ENCODE assay signal across 25 cellular contexts in the genomic region with DNA sequence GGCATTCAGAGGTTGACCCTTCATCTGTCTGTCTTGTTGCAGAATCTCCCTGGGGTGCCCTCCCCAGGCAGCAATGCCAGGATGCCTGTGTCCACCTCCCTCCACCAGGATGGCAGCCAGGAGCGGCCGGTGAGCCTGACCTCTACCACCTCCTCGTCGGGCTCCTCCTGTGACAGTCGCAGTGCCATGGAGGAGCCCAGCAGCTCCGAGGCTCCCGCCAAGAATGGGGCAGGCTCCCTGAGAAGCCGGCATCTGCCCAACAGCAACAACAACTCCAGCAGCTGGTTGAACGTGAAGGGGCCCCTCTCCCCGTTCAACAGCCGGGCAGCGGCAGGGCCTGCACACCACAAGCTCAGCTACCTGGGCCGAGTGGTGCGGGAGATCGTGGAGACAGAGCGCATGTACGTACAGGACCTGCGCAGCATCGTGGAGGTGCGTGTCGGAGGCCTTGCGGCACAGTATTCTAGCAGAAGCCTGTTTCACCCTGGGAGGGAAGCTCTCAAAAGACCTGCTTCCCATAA. TPM values are rescaled to one million over a fixed set of nuclear protein-coding genes. Genes with fewer than 3 reads are reported as not detected.
DNase-seq lines count a peak whose midpoint lies in the region; ATAC-seq and TF ChIP-seq lines count a peak whose summit lies in the region.
"Had no signal": no experiment of that assay in that cellular context is flagged by ENCODE, and none has a peak within 500 bp of the region (broad histone marks: within the 10 kb centered on the region; RNA-seq: fewer than 3 reads in every experiment).

No MANE protein-coding gene starts in this region.

- peaks cover 52% of the 10 kb centered on the region for H3K36me3 Mint-ChIP-seq in Caco-2 (ENCODE audit: insufficient read depth, unreplicated experiment)
- peaks cover 25 to 43% (median 30%) of the 10 kb centered on the region in 3 donors for H3K36me3 Mint-ChIP-seq in immature natural killer cell
- H3K36me3 Mint-ChIP-seq: activated naive CD8-positive, alpha-beta T cell treated with anti-CD3 and anti-CD28 coated beads for 36 hours had no signal

- no peak for TF ChIP-seq POLR2A in testis (IDR thresholded peaks at IDR 0.05)

- BruUV-seq in Caco-2 (replicated peaks; lab: Mats Ljungman, UMichigan) = no TSS peak

- CTCF ChIA-PET in Caco-2 (lab: Charles Lee) = no interaction called here

- TF ChIP-seq CTCF in Caco-2 (IDR thresholded peaks at IDR 0.05; ENCODE audit: insufficient read depth in 1 of 2, low read depth in 1 of 2, low read length in 1 of 2, severe bottlenecking in 1 of 2, unreplicated experiment in 1 of 2) = no peak
- TF ChIP-seq CTCF in ascending aorta (IDR thresholded peaks at IDR 0.05) = no peak
- no peak for TF ChIP-seq CTCF in testis (IDR thresholded peaks at IDR 0.05)

- no peaks in the 10 kb centered on the region for H3K9me3 ChIP-seq in Caco-2
- H3K9me3 ChIP-seq in ascending aorta = no peaks in the 10 kb centered on the region
- H3K9me3 ChIP-seq in trophoblast cell (ENCODE audit: insufficient read depth, low read depth, low read length) = peaks cover 2% of the 10 kb centered on the region
- H3K9me3 ChIP-seq in testis = no peaks in the 10 kb centered on the region
- H3K9me3 ChIP-seq: left lung, ovary, upper lobe of left lung had no signal

- no peaks in the 10 kb centered on the region for H3K27me3 Mint-ChIP-seq in Caco-2 (ENCODE audit: insufficient read depth, unreplicated experiment)
- H3K27me3 Mint-ChIP-seq in immature natural killer cell (ENCODE audit: low read depth in 3 of 3) = peaks cover 10 to 13% (median 11%) of the 10 kb centered on the region in 3 donors
- H3K27me3 Mint-ChIP-seq: activated naive CD8-positive, alpha-beta T cell treated with anti-CD3 and anti-CD28 coated beads for 36 hours had no signal

- no peak overlapping the region for H2BK120ac ChIP-seq in trophoblast cell (ENCODE audit: insufficient read depth, low read length, poor library complexity)

- H3K27ac ChIP-seq in ascending aorta = peak overlapping the region; percentile 27 to 40
- H3K27ac ChIP-seq in trophoblast cell (ENCODE audit: low read depth, low read length) = no peak overlapping the region
- no peak overlapping the region for H3K27ac ChIP-seq in testis
- H3K27ac ChIP-seq: left lung, ovary had no signal

- H3K36me3 ChIP-seq in Caco-2 (ENCODE audit: control insufficient read depth, insufficient read depth, low read length) (peaks cover 13% of the 10 kb centered on the region), ascending aorta (peaks cover 40 to 43% of the 10 kb centered on the region in 2 donors), trophoblast cell (ENCODE audit: control insufficient read depth in 1 of 2, insufficient read depth in 2 of 2, low read length in 2 of 2) (peaks cover 52 to 59% of the 10 kb centered on the region in 2 experiments), testis (ENCODE audit: low read depth, missing control alignments) (no peaks in the 10 kb centered on the region)

- no peak for DNase-seq in Caco-2
- DNase-seq in ascending aorta (ENCODE audit: low spot score in 2 of 2) = no peak
- DNase-seq in immature natural killer cell = no peak
- DNase-seq in trophoblast cell = no peak
- no peak for DNase-seq in effector CD4-positive, alpha-beta T cell
- DNase-seq in testis = no peak
- DNase-seq: activated CD8-positive, alpha-beta memory T cell treated with anti-CD3 and anti-CD28 coated beads for 24 hours; activated naive CD8-positive, alpha-beta T cell treated with anti-CD3 and anti-CD28 coated beads for 36 hours; activated T-cell treated with anti-CD3 and anti-CD28 coated beads, Interleukin-2, amount 50 U/mL, for 72 hours; Calu3; EL; GOT3; Kasumi-1; left lung; NCI-H1092; NCI-H2081 treated with DMSO at 0.1 percent for 48 hours; NCI-H510A treated with DMSO at 0.1 percent for 48 hours; SIG-M5; stimulated activated CD4-positive, alpha-beta T cell treated with anti-CD3 and anti-CD28 coated beads, Interleukin-1b, Interleukin-23, amount 100 ng/mL, for 48 hours; stimulated activated naive CD8-positive, alpha-beta T cell treated with anti-CD3 and anti-CD28 coated beads, Interleukin-15, Interleukin-2, amounts not matched to agents 100 U/mL and 50 U/mL, for 24 hours had no signal

- POLR2A ChIA-PET in Caco-2 (lab: Charles Lee) = no interaction called here

- peaks cover 18% of the 10 kb centered on the region for H3K79me2 ChIP-seq in trophoblast cell (ENCODE audit: control insufficient read depth, insufficient read depth, low read length, poor library complexity)

- no peak for ATAC-seq in HG02973 (IDR thresholded peaks at IDR 0.05; ENCODE audit: unreplicated experiment)
- no peak for ATAC-seq in GM18511 (IDR thresholded peaks at IDR 0.05; ENCODE audit: unreplicated experiment)
- ATAC-seq: activated CD4-positive, CD25-positive, alpha-beta regulatory T cell treated with anti-CD3 and anti-CD28 coated beads, Interleukin-2, amount 50 U/mL, for 24 hours; activated T-cell treated with anti-CD3 and anti-CD28 coated beads, Interleukin-2, amount 50 U/mL, for 72 hours; left lung; stimulated activated naive CD8-positive, alpha-beta T cell treated with anti-CD3 and anti-CD28 coated beads, Interleukin-15, Interleukin-2, amounts not matched to agents 100 U/mL and 50 U/mL, for 24 hours had no signal

- H2BK5ac ChIP-seq in trophoblast cell (ENCODE audit: low read depth, low read length, poor library complexity) = no peak overlapping the region

- no peak overlapping the region for H4K91ac ChIP-seq in trophoblast cell (ENCODE audit: low read depth, low read length)

- no peak overlapping the region for H4K12ac ChIP-seq in trophoblast cell (ENCODE audit: low read depth, low read length)

- no peak overlapping the region for H3K4me3 ChIP-seq in Caco-2 (ENCODE audit: low read depth, low read length)
- peak overlapping the region in 1 of 2 donors; percentile 14 for H3K4me3 ChIP-seq in ascending aorta
- H3K4me3 ChIP-seq in trophoblast cell (ENCODE audit: low read depth, low read length) = no peak overlapping the region
- no peak overlapping the region for H3K4me3 ChIP-seq in testis
- H3K4me3 ChIP-seq: left lung, ovary, upper lobe of left lung had no signal

- peaks cover 11% of the 10 kb centered on the region for H3K79me1 ChIP-seq in trophoblast cell (ENCODE audit: low read length)

- H3K27me3 ChIP-seq in Caco-2 (replicated peaks; ENCODE audit: control insufficient read depth, insufficient read depth, low read length) = no peaks in the 10 kb centered on the region
- H3K27me3 ChIP-seq in ascending aorta = no peaks in the 10 kb centered on the region
- H3K27me3 ChIP-seq in trophoblast cell (ENCODE audit: insufficient read depth, low read length) = no peaks in the 10 kb centered on the region
- H3K27me3 ChIP-seq in testis = no peaks in the 10 kb centered on the region
- H3K27me3 ChIP-seq: left lung, ovary, upper lobe of left lung had no signal

- no peak overlapping the region for H3K23ac ChIP-seq in trophoblast cell (ENCODE audit: low read length)

- no CpG with 5 or more reads among the region's 22 CpGs for WGBS in trophoblast cell (ENCODE audit: extremely low coverage, insufficient coverage, insufficient read length)
- WGBS in testis, 2 donors = 84 to 94% methylated on average over 16 to 22 of the region's 22 CpGs

- intact Hi-C loops in Caco-2 (cut with micrococcal nuclease; ENCODE audit: unreplicated experiment) (no loop called here), ascending aorta (cut with DNase I) (loop anchor here (2.0 to 10.0 kb wide), 2 partner anchors 35 to 1293 kb away; no protein-coding TSS in a partner anchor), testis (cut with DNase I; ENCODE audit: low total_unique reads) (no loop called here)

- no peak overlapping the region for H2BK12ac ChIP-seq in trophoblast cell (ENCODE audit: low read length)

- no peak overlapping the region for H2AK5ac ChIP-seq in trophoblast cell (ENCODE audit: low read length)

- peak overlapping the region; percentile 57 for H3K27ac Mint-ChIP-seq in Caco-2 (ENCODE audit: unreplicated experiment)
- peak overlapping the region; percentile 96 to 99 (median 97) for H3K27ac Mint-ChIP-seq in immature natural killer cell
- H3K27ac Mint-ChIP-seq: activated naive CD8-positive, alpha-beta T cell treated with anti-CD3 and anti-CD28 coated beads for 36 hours had no signal

- no peak overlapping the region for H3K9ac ChIP-seq in trophoblast cell (ENCODE audit: low read length)

- no peak overlapping the region for H2AFZ ChIP-seq in trophoblast cell (ENCODE audit: insufficient read depth, low read length, poor library complexity)

- no peaks in the 10 kb centered on the region for H3K9me3 Mint-ChIP-seq in Caco-2 (ENCODE audit: unreplicated experiment)
- no peaks in the 10 kb centered on the region for H3K9me3 Mint-ChIP-seq in immature natural killer cell
- H3K9me3 Mint-ChIP-seq: activated naive CD8-positive, alpha-beta T cell treated with anti-CD3 and anti-CD28 coated beads for 36 hours; activated T-cell treated with anti-CD3 and anti-CD28 coated beads, Interleukin-2, amount 50 U/mL, for 72 hours had no signal

- peak overlapping the region; percentile 44 for H3K4ac ChIP-seq in trophoblast cell (ENCODE audit: low read depth, low read length)

- peaks cover 45% of the 10 kb centered on the region for H3K4me1 ChIP-seq in Caco-2
- H3K4me1 ChIP-seq in ascending aorta = peaks cover 16 to 50% of the 10 kb centered on the region in 2 donors
- peaks cover 31 to 40% of the 10 kb centered on the region in 2 experiments for H3K4me1 ChIP-seq in trophoblast cell (ENCODE audit: control insufficient read depth in 1 of 2, insufficient read depth in 2 of 2, low read length in 2 of 2)
- H3K4me1 ChIP-seq in testis = peaks cover 23% of the 10 kb centered on the region

- no peak overlapping the region for H3K4me3 Mint-ChIP-seq in Caco-2 (ENCODE audit: unreplicated experiment)
- H3K4me3 Mint-ChIP-seq in immature natural killer cell = peak overlapping the region; percentile 18 to 96 (median 93)
- H3K4me3 Mint-ChIP-seq: activated naive CD8-positive, alpha-beta T cell treated with anti-CD3 and anti-CD28 coated beads for 36 hours; activated T-cell treated with anti-CD3 and anti-CD28 coated beads, Interleukin-2, amount 50 U/mL, for 72 hours had no signal

- H4K8ac ChIP-seq in trophoblast cell (ENCODE audit: low read depth, low read length) = no peak overlapping the region

- no peak overlapping the region for H3K14ac ChIP-seq in trophoblast cell (ENCODE audit: low read length)

- no peak overlapping the region for H3K4me2 ChIP-seq in trophoblast cell (ENCODE audit: low read length)

- H3K18ac ChIP-seq in trophoblast cell (ENCODE audit: low read length) = peak overlapping the region; percentile 3

- H3K4me1 Mint-ChIP-seq in Caco-2 (ENCODE audit: low read depth, unreplicated experiment) (peaks cover 26% of the 10 kb centered on the region), immature natural killer cell (peaks cover 90 to 91% of the 10 kb centered on the region in 2 donors)

RNA-seq across cellular contexts. Expression of gene PLEKHG3, which starts 23.4 kb away (rescaled TPM):
- total RNA-seq in Caco-2 (2022) (85.9 and 90.8 TPM in 2 replicates), ascending aorta (134 TPM), testis (10 to 100 TPM; 20.1 to 20.6 TPM)
- polyA plus RNA-seq in immature natural killer cell (100 to 1,000 TPM in 1 of 3 donors, 10 to 100 TPM in 2; 36.8 to 216 (median 71.4) TPM), testis (ENCODE audit: insufficient read depth, low read depth, low replicate concordance) (21.6 TPM)
- polyA plus RNA-seq in trophoblast cell (2013) = 54.5 and 57.2 TPM in 2 replicates

Comparison
In these comparisons a context has a peak if more than half of its experiments do, and no peak if none do; other contexts are left out.
1. H3K27ac ChIP-seq: peak in ascending aorta (2 of 2); none in trophoblast cell (single experiment) and testis (0 of 2).